Comparison of ENCODE assay signal across 10 cellular contexts in the genomic region with DNA sequence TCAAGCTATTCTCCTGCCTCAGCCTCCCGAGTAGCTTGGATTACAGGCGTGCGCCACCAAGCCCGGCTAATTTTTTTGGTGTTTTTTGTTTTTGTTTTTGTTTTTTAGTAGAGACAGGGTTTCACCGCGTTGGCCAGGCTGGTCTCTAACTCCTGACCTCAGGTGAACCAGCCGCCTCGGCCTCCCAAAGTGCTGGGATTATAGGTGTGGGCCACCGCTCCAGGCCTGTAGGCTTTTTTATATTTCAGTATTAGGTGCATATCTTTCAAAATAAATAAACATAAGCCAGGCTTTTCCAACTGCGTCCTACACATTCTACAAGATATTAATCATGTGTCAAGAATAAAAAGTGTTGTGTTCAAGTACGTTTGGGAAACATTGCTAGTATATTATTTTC. TPM values are rescaled to one million over a fixed set of nuclear protein-coding genes. Genes with fewer than 3 reads are reported as not detected.
DNase-seq lines count a peak whose midpoint lies in the region; ATAC-seq and TF ChIP-seq lines count a peak whose summit lies in the region.
"Not testable (repeated sequence)": the region's sequence is repeated elsewhere in the genome, so short reads cannot be mapped to it uniquely, and the experiment has no call there.
"Had no signal": no experiment of that assay in that cellular context is flagged by ENCODE, and none has a peak within 500 bp of the region (broad histone marks: within the 10 kb centered on the region; RNA-seq: fewer than 3 reads in every experiment).

No MANE protein-coding gene starts in this region.

- intact Hi-C loops in CD14-positive monocyte (cut with micrococcal nuclease); left lung (cut with DNase I); testis (cut with DNase I; ENCODE audit: low total_unique reads): not testable (repeated sequence)

- H3K27me3 ChIP-seq in WERI-Rb-1 (ENCODE audit: insufficient read depth, low read depth, severe bottlenecking); left lung; osteoblast (ENCODE audit: insufficient read depth, low read length); testis: not testable (repeated sequence)

- H3K9me3 ChIP-seq in WERI-Rb-1 (ENCODE audit: severe bottlenecking); left lung; osteoblast (ENCODE audit: low read depth, low read length); testis: not testable (repeated sequence)

- ATAC-seq in left lung, result not testable (repeated sequence)

- not testable (repeated sequence) for H3K9me3 Mint-ChIP-seq in CD14-positive monocyte

- H3K4me1 Mint-ChIP-seq in CD14-positive monocyte, result peaks cover 15% of the 10 kb centered on the region

- H2AFZ ChIP-seq in osteoblast (ENCODE audit: low read length), result peak overlapping the region; percentile 53

- H3K27me3 Mint-ChIP-seq in CD14-positive monocyte (ENCODE audit: low read depth in 3 of 3), result not testable (repeated sequence)

- in situ Hi-C loops in astrocyte of the cerebellum (cut with HindIII; ENCODE audit: low sequenced_read_pairs), result not testable (repeated sequence)

- not testable (repeated sequence) for TF ChIP-seq POLR2A in testis (IDR thresholded peaks at IDR 0.05)

- not testable (repeated sequence) for H3K4me1 ChIP-seq in left lung; osteoblast (ENCODE audit: insufficient read depth, low read length); testis

- H3K4me3 Mint-ChIP-seq in CD14-positive monocyte, result peak overlapping the region; percentile 76 to 79

- H3K79me2 ChIP-seq in osteoblast (ENCODE audit: insufficient read depth, low read length), result peaks cover 10% of the 10 kb centered on the region

- H3K27ac ChIP-seq in WERI-Rb-1 (peak overlapping the region; percentile 73), left lung (peak overlapping the region; percentile 53 to 84), testis (peak overlapping the region; percentile 59 to 77)
- H3K27ac ChIP-seq in osteoblast (ENCODE audit: low read depth, low read length), result not testable (repeated sequence)

- H3K4me3 ChIP-seq in Jurkat, Clone E6-1 (ENCODE audit: low read length), result peak overlapping the region; percentile 53
- H3K4me3 ChIP-seq in WERI-Rb-1 (ENCODE audit: low read depth, low read length), result peak overlapping the region; percentile 64
- H3K4me3 ChIP-seq in astrocyte of the cerebellum (ENCODE audit: low read depth, low read length), result peak overlapping the region; percentile 48
- peak overlapping the region; percentile 59 for H3K4me3 ChIP-seq in epithelial cell of proximal tubule (ENCODE audit: low read depth, low read length)
- peak overlapping the region; percentile 35 to 53 for H3K4me3 ChIP-seq in left lung
- H3K4me3 ChIP-seq in osteoblast (ENCODE audit: insufficient read depth, low read length), result peak overlapping the region; percentile 59
- peak overlapping the region; percentile 56 to 61 for H3K4me3 ChIP-seq in testis

- not testable (repeated sequence) for TF ChIP-seq CTCF in CD14-positive monocyte (IDR thresholded peaks at IDR 0.05); WERI-Rb-1 (IDR thresholded peaks at IDR 0.05; ENCODE audit: low read depth, low read length); astrocyte of the cerebellum (IDR thresholded peaks at IDR 0.05; ENCODE audit: low read depth, low read length, missing control alignments); epithelial cell of proximal tubule (conservative IDR thresholded peaks at IDR 0.05; ENCODE audit: low read depth, low read length); left lung (IDR thresholded peaks at IDR 0.05); osteoblast (IDR thresholded peaks at IDR 0.05; ENCODE audit: extremely low read depth, low read depth, low read length); testis (IDR thresholded peaks at IDR 0.05)

- H4K20me1 ChIP-seq in osteoblast (ENCODE audit: insufficient read depth, low read length), result not testable (repeated sequence)

- peak overlapping the region; percentile 80 to 94 (median 89) for H3K27ac Mint-ChIP-seq in CD14-positive monocyte

- H3K36me3 Mint-ChIP-seq in CD14-positive monocyte, result not testable (repeated sequence)

- not testable (repeated sequence) for DNase-seq in CD14-positive monocyte (ENCODE audit: low spot score); Jurkat, Clone E6-1 (ENCODE audit: low read depth, low spot score); WERI-Rb-1; astrocyte of the cerebellum (ENCODE audit: low read depth); epithelial cell of proximal tubule (ENCODE audit: low read depth); left lung; osteoblast (ENCODE audit: insufficient read length, low spot score, missing footprints); testis

- H3K4me2 ChIP-seq in osteoblast (ENCODE audit: insufficient read depth, low read length), result peak overlapping the region; percentile 63

- not testable (repeated sequence) for H3K36me3 ChIP-seq in WERI-Rb-1; left lung; osteoblast (ENCODE audit: insufficient read depth, low read length); testis (ENCODE audit: low read depth, missing control alignments)

- WGBS in testis, 2 donors, result 26 to 37% methylated on average over 7 of the region's 11 CpGs

RNA-seq across cellular contexts. Expression of gene NUTM2F, which starts 45.3 kb away (rescaled TPM):
- polyA plus RNA-seq in CD14-positive monocyte (not detected), testis (ENCODE audit: insufficient read depth, low read depth, low replicate concordance) (2.1 TPM)
- not detected for polyA plus RNA-seq in Jurkat, Clone E6-1 (2012; ENCODE audit: insufficient read depth, insufficient read length)
- total RNA-seq in epithelial cell of proximal tubule (not detected in 2 replicates), left lung (not detected), osteoblast (not detected in 2 replicates), testis (1 to 10 TPM; 1.1 to 3.9 TPM)
- total RNA-seq: mucosa of descending colon, subcutaneous adipose tissue had no signal
